In the genomic region with DNA sequence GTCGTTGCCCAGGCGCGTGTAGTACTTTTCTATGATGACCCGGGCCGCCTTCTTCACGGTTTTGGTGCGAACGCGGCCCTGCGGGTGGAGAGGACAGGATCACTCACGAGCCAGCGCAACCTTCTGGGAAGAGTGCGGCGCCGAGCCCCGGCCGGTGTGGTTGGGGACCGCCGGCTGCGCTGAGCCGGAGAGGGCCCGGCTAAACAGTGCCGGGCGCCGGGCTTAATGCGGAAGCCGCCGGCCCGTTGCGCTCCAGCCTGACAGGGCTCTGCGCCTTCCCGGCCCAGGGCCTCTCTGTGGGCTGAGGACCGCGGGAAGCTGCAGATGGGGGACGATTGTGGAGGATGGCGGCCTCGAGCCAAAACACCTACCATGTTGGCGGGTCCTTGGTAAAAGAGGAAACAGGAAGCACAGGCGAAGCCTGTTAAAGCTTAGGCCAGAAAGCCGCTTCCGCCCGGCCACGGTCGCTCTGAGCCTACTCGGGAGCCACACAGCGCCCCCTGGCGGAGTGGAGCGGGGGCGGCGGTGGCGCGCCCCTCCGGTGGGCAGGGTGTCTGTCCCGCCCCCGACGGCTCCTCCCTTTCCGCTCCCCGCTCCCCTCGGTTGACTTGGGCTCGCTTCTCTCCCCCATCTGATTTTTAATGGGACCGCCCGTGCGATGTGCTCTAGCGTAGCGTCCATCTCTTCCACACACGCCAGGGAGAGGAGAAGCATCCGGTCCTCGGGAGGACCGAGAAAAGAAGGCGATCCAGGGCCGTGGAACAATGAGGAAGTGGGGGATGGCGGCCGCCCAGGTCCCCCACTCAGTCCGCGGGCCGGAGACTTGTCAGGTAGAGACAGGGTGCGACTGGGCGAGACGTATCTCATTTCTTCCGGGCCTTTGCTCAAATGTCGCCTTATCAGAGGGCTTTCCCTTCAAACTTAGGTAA, we compare ENCODE assay signal across 1 cellular context.
TF ChIP-seq lines count a peak whose summit lies in the region.

A gene (minus strand): TSS at position 403 of the 929 bp plus-strand sequence. CDS start 29 bp downstream, at position 374.

TF ChIP-seq in HepG2, 621 proteins besides CTCF, POLR2A, EP300 and RAD21 (continued from another document and continues in another):
- TF ChIP-seq, protein P1, sequence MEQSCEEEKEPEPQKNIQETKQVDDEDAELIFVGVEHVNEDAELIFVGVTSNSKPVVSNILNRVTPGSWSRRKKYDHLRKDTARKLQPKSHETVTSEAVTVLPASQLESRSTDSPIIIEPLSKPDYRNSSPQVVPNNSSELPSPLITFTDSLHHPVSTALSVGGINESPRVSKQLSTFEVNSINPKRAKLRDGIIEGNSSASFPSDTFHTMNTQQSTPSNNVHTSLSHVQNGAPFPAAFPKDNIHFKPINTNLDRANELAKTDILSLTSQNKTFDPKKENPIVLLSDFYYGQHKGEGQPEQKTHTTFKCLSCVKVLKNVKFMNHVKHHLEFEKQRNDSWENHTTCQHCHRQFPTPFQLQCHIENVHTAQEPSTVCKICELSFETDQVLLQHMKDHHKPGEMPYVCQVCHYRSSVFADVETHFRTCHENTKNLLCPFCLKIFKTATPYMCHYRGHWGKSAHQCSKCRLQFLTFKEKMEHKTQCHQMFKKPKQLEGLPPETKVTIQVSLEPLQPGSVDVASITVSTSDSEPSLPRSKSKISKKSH (CRISPR knock-in tag; IDR thresholded peaks at IDR 0.05; ENCODE audit: borderline replicate concordance) = peak; percentile 29; the same call in 1 of the 2 replicates
- TF ChIP-seq ZNF720 (CRISPR knock-in tag; IDR thresholded peaks at IDR 0.05) = no peak
- TF ChIP-seq, protein P2, sequence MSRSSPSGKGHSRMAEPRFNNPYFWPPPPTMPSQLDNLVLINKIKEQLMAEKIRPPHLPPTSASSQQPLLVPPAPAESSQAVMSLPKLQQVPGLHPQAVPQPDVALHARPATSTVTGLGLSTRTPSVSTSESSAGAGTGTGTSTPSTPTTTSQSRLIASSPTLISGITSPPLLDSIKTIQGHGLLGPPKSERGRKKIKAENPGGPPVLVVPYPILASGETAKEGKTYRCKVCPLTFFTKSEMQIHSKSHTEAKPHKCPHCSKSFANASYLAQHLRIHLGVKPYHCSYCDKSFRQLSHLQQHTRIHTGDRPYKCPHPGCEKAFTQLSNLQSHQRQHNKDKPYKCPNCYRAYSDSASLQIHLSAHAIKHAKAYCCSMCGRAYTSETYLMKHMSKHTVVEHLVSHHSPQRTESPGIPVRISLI (CRISPR knock-in tag; IDR thresholded peaks at IDR 0.05; ENCODE audit: borderline replicate concordance) = no peak
- TF ChIP-seq, protein P3, sequence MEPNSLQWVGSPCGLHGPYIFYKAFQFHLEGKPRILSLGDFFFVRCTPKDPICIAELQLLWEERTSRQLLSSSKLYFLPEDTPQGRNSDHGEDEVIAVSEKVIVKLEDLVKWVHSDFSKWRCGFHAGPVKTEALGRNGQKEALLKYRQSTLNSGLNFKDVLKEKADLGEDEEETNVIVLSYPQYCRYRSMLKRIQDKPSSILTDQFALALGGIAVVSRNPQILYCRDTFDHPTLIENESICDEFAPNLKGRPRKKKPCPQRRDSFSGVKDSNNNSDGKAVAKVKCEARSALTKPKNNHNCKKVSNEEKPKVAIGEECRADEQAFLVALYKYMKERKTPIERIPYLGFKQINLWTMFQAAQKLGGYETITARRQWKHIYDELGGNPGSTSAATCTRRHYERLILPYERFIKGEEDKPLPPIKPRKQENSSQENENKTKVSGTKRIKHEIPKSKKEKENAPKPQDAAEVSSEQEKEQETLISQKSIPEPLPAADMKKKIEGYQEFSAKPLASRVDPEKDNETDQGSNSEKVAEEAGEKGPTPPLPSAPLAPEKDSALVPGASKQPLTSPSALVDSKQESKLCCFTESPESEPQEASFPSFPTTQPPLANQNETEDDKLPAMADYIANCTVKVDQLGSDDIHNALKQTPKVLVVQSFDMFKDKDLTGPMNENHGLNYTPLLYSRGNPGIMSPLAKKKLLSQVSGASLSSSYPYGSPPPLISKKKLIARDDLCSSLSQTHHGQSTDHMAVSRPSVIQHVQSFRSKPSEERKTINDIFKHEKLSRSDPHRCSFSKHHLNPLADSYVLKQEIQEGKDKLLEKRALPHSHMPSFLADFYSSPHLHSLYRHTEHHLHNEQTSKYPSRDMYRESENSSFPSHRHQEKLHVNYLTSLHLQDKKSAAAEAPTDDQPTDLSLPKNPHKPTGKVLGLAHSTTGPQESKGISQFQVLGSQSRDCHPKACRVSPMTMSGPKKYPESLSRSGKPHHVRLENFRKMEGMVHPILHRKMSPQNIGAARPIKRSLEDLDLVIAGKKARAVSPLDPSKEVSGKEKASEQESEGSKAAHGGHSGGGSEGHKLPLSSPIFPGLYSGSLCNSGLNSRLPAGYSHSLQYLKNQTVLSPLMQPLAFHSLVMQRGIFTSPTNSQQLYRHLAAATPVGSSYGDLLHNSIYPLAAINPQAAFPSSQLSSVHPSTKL (CRISPR knock-in tag; IDR thresholded peaks at IDR 0.05) = peak; percentile 80
- TF ChIP-seq MEIS2 (CRISPR knock-in tag; IDR thresholded peaks at IDR 0.05) = peak; percentile 91
- TF ChIP-seq, protein P4, sequence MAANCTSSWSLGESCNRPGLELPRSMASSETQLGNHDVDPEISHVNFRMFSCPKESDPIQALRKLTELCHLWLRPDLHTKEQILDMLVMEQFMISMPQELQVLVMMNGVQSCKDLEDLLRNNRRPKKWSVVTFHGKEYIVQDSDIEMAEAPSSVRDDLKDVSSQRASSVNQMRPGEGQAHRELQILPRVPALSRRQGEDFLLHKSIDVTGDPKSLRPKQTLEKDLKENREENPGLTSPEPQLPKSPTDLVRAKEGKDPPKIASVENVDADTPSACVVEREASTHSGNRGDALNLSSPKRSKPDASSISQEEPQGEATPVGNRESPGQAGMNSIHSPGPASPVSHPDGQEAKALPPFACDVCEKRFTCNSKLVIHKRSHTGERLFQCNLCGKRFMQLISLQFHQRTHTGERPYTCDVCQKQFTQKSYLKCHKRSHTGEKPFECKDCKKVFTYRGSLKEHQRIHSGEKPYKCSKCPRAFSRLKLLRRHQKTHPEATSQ (CRISPR knock-in tag; IDR thresholded peaks at IDR 0.05; ENCODE audit: borderline replicate concordance) = peak; percentile 88; the same call in 1 of the 2 replicates
- TF ChIP-seq, protein P5, sequence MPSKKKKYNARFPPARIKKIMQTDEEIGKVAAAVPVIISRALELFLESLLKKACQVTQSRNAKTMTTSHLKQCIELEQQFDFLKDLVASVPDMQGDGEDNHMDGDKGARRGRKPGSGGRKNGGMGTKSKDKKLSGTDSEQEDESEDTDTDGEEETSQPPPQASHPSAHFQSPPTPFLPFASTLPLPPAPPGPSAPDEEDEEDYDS (CRISPR knock-in tag; IDR thresholded peaks at IDR 0.05) = peak; percentile 95
- TF ChIP-seq ZNF331 (CRISPR knock-in tag; IDR thresholded peaks at IDR 0.05) = peak; percentile 79
- TF ChIP-seq RFXAP (CRISPR knock-in tag; IDR thresholded peaks at IDR 0.05; ENCODE audit: borderline replicate concordance) = peak; percentile 90
- TF ChIP-seq TGIF2 (CRISPR knock-in tag; IDR thresholded peaks at IDR 0.05) = 0 out of 2 replicates have a peak, but pooled peaks have one; percentile 31
- TF ChIP-seq ZNF672 (CRISPR knock-in tag; IDR thresholded peaks at IDR 0.05) = no peak
- no peak for TF ChIP-seq ZNF10 (CRISPR knock-in tag; IDR thresholded peaks at IDR 0.05; ENCODE audit: borderline replicate concordance, low read depth)
- peak; percentile 94 for TF ChIP-seq PHF20 (CRISPR knock-in tag; IDR thresholded peaks at IDR 0.05)
- peak; percentile 94 for TF ChIP-seq ZNF780A (CRISPR knock-in tag; IDR thresholded peaks at IDR 0.05)
- TF ChIP-seq, protein P6, sequence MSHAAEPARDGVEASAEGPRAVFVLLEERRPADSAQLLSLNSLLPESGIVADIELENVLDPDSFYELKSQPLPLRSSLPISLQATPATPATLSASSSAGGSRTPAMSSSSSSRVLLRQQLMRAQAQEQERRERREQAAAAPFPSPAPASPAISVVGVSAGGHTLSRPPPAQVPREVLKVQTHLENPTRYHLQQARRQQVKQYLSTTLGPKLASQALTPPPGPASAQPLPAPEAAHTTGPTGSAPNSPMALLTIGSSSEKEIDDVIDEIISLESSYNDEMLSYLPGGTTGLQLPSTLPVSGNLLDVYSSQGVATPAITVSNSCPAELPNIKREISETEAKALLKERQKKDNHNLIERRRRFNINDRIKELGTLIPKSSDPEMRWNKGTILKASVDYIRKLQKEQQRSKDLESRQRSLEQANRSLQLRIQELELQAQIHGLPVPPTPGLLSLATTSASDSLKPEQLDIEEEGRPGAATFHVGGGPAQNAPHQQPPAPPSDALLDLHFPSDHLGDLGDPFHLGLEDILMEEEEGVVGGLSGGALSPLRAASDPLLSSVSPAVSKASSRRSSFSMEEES (CRISPR knock-in tag; IDR thresholded peaks at IDR 0.05) = peak; percentile 59; the same call in 1 of the 2 replicates
- TF ChIP-seq, protein P7, sequence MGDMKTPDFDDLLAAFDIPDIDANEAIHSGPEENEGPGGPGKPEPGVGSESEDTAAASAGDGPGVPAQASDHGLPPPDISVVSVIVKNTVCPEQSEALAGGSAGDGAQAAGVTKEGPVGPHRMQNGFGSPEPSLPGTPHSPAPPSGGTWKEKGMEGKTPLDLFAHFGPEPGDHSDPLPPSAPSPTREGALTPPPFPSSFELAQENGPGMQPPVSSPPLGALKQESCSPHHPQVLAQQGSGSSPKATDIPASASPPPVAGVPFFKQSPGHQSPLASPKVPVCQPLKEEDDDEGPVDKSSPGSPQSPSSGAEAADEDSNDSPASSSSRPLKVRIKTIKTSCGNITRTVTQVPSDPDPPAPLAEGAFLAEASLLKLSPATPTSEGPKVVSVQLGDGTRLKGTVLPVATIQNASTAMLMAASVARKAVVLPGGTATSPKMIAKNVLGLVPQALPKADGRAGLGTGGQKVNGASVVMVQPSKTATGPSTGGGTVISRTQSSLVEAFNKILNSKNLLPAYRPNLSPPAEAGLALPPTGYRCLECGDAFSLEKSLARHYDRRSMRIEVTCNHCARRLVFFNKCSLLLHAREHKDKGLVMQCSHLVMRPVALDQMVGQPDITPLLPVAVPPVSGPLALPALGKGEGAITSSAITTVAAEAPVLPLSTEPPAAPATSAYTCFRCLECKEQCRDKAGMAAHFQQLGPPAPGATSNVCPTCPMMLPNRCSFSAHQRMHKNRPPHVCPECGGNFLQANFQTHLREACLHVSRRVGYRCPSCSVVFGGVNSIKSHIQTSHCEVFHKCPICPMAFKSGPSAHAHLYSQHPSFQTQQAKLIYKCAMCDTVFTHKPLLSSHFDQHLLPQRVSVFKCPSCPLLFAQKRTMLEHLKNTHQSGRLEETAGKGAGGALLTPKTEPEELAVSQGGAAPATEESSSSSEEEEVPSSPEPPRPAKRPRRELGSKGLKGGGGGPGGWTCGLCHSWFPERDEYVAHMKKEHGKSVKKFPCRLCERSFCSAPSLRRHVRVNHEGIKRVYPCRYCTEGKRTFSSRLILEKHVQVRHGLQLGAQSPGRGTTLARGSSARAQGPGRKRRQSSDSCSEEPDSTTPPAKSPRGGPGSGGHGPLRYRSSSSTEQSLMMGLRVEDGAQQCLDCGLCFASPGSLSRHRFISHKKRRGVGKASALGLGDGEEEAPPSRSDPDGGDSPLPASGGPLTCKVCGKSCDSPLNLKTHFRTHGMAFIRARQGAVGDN (CRISPR knock-in tag; IDR thresholded peaks at IDR 0.05) = peak; percentile 75
- no peak for TF ChIP-seq NBN (conservative IDR thresholded peaks at IDR 0.05)
- TF ChIP-seq MAFG (CRISPR knock-in tag; IDR thresholded peaks at IDR 0.05) = no peak
- no peak; the same call in 1 of the 2 replicates for TF ChIP-seq ZNF724P (CRISPR knock-in tag; IDR thresholded peaks at IDR 0.05; ENCODE audit: borderline replicate concordance)
- TF ChIP-seq ARID2 (CRISPR knock-in tag; IDR thresholded peaks at IDR 0.05; ENCODE audit: borderline replicate concordance) = no peak
- no peak; the same call in none of the 2 replicates for TF ChIP-seq ZNF564 (CRISPR knock-in tag; IDR thresholded peaks at IDR 0.05)
- TF ChIP-seq RXRA (CRISPR knock-in tag; IDR thresholded peaks at IDR 0.05) = no peak; the same call in 1 of the 2 replicates
- TF ChIP-seq ZNF160 (CRISPR knock-in tag; IDR thresholded peaks at IDR 0.05) = peak; percentile 92
- no peak; the same call in 1 of the 2 replicates for TF ChIP-seq ZNF766 (CRISPR knock-in tag; IDR thresholded peaks at IDR 0.05; ENCODE audit: borderline replicate concordance)
- 0 out of 2 replicates have a peak, but pooled peaks have one; percentile 32 for TF ChIP-seq ZNF30 (CRISPR knock-in tag; IDR thresholded peaks at IDR 0.05)
- TF ChIP-seq MEIS1 (CRISPR knock-in tag; IDR thresholded peaks at IDR 0.05; ENCODE audit: borderline replicate concordance) = 0 out of 2 replicates have a peak, but pooled peaks have one; percentile 44
- TF ChIP-seq, protein P8, sequence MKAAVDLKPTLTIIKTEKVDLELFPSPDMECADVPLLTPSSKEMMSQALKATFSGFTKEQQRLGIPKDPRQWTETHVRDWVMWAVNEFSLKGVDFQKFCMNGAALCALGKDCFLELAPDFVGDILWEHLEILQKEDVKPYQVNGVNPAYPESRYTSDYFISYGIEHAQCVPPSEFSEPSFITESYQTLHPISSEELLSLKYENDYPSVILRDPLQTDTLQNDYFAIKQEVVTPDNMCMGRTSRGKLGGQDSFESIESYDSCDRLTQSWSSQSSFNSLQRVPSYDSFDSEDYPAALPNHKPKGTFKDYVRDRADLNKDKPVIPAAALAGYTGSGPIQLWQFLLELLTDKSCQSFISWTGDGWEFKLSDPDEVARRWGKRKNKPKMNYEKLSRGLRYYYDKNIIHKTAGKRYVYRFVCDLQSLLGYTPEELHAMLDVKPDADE (CRISPR knock-in tag; IDR thresholded peaks at IDR 0.05) = peak; percentile 94
- TF ChIP-seq, protein P9, sequence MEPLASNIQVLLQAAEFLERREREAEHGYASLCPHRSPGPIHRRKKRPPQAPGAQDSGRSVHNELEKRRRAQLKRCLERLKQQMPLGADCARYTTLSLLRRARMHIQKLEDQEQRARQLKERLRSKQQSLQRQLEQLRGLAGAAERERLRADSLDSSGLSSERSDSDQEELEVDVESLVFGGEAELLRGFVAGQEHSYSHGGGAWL (CRISPR knock-in tag; IDR thresholded peaks at IDR 0.05) = peak; percentile 89; the same call in 1 of the 2 replicates
- TF ChIP-seq MIER3 (CRISPR knock-in tag; IDR thresholded peaks at IDR 0.05; ENCODE audit: borderline replicate concordance) = no peak
- peak; percentile 77; the same call in 1 of the 2 replicates for TF ChIP-seq ZNF737 (CRISPR knock-in tag; IDR thresholded peaks at IDR 0.05; ENCODE audit: borderline replicate concordance)
- peak; percentile 73 for TF ChIP-seq GFI1 (CRISPR knock-in tag; IDR thresholded peaks at IDR 0.05; ENCODE audit: borderline replicate concordance)
- peak; percentile 75; the same call in 1 of the 2 replicates for TF ChIP-seq FLYWCH1 (CRISPR knock-in tag; IDR thresholded peaks at IDR 0.05)
